ENCODE assay signal across 15 cellular contexts in genomic region chr16:86512301-86512859, GRCh38. TPM values are rescaled to one million over a fixed set of nuclear protein-coding genes. Genes with fewer than 3 reads are reported as not detected.
DNase-seq lines count a peak whose midpoint lies in the region; ATAC-seq and TF ChIP-seq lines count a peak whose summit lies in the region.
"Had no signal": no experiment of that assay in that cellular context is flagged by ENCODE, and none has a peak within 500 bp of the region (broad histone marks: within the 10 kb centered on the region; RNA-seq: fewer than 3 reads in every experiment).

No MANE protein-coding gene starts in this region.

- H3K79me2 ChIP-seq in hepatocyte = peaks cover 81% of the 10 kb centered on the region

- H3K9me2 ChIP-seq in hepatocyte (replicated peaks; ENCODE audit: insufficient read depth) = no peaks in the 10 kb centered on the region

- peaks cover 11% of the 10 kb centered on the region for H3K4me1 ChIP-seq in adipocyte (ENCODE audit: control insufficient read depth, insufficient read depth, low read length)
- peaks cover 13% of the 10 kb centered on the region for H3K4me1 ChIP-seq in hepatocyte (ENCODE audit: insufficient read depth)
- peaks cover 0 to 13% (median 11%) of the 10 kb centered on the region in 4 donors for H3K4me1 ChIP-seq in sigmoid colon

- H3K27ac ChIP-seq in hepatocyte (peak overlapping the region; percentile 99), sigmoid colon (peak overlapping the region; percentile 99 to 100 (median 99))
- H3K27ac ChIP-seq: C4-2B, coronary artery, left ventricle myocardium inferior had no signal

- peak; percentile 45 for DNase-seq in ELR (ENCODE audit: low read depth)
- peak; percentile 51 for DNase-seq in adipocyte (ENCODE audit: low read depth)
- no peak for DNase-seq in hepatocyte (ENCODE audit: low spot score)
- peak; percentile 79 for DNase-seq in sigmoid colon
- DNase-seq in T-helper 2 cell = no peak
- no peak for DNase-seq in NCI-H2029 (lab: John Stamatoyannopoulos, UW)
- DNase-seq: KBM-7; left ventricle myocardium inferior; stimulated activated CD4-positive, alpha-beta T cell treated with anti-CD3 and anti-CD28 coated beads, Interleukin-4, amount 100 ng/mL, for 24 hours; stimulated activated naive CD4-positive, alpha-beta T cell treated with Interleukin-2 at 50 U/mL for 16 hours had no signal

- H3K9ac ChIP-seq in adipocyte (ENCODE audit: low read length) = no peak overlapping the region

- no peak for TF ChIP-seq EP300 in sigmoid colon (IDR thresholded peaks at IDR 0.05)

- H3K36me3 ChIP-seq in adipocyte (ENCODE audit: control insufficient read depth, insufficient read depth, low read length, severe bottlenecking) (no peaks in the 10 kb centered on the region), hepatocyte (replicated peaks; ENCODE audit: insufficient read depth, low read depth) (no peaks in the 10 kb centered on the region), sigmoid colon (peaks cover 15 to 40% (median 19%) of the 10 kb centered on the region in 4 donors)
- H3K36me3 ChIP-seq: left ventricle myocardium inferior had no signal

- no peak overlapping the region for H3K4me3 ChIP-seq in adipocyte (ENCODE audit: low read length)
- H3K4me3 ChIP-seq in hepatocyte = peak overlapping the region; percentile 10
- H3K4me3 ChIP-seq in sigmoid colon = peak overlapping the region; percentile 81 to 95 (median 86)
- H3K4me3 ChIP-seq: coronary artery had no signal

- ATAC-seq in HG03520 (IDR thresholded peaks at IDR 0.05; ENCODE audit: unreplicated experiment) = no peak
- ATAC-seq in GM21723 (IDR thresholded peaks at IDR 0.05; ENCODE audit: unreplicated experiment) = no peak
- ATAC-seq: activated naive CD4-positive, alpha-beta T cell treated with anti-CD3 and anti-CD28 coated beads, Interleukin-2, amount 50 U/mL, for 72 hours had no signal

- peaks cover 36% of the 10 kb centered on the region for H4K20me1 ChIP-seq in hepatocyte (ENCODE audit: insufficient read depth, poor library complexity, severe bottlenecking)

- H3K4me2 ChIP-seq in hepatocyte = peak overlapping the region; percentile 89

- H3K27me3 ChIP-seq in adipocyte (replicated peaks; ENCODE audit: control insufficient read depth, insufficient read depth, low read length) = peaks cover 65% of the 10 kb centered on the region
- H3K27me3 ChIP-seq in hepatocyte = peaks cover 87% of the 10 kb centered on the region
- peaks cover 0 to 3% (median 3%) of the 10 kb centered on the region in 3 donors for H3K27me3 ChIP-seq in sigmoid colon

- WGBS in hepatocyte (ENCODE audit: low lambda C conversion rate, missing lambda C conversion rate) = 12% methylated on average over 24 of the region's 24 CpGs
- 10 to 19% methylated on average over 24 of the region's 24 CpGs for WGBS in sigmoid colon, 2 donors

- no peak for TF ChIP-seq POLR2A in sigmoid colon (IDR thresholded peaks at IDR 0.05)

- TF ChIP-seq CTCF in hepatocyte (IDR thresholded peaks at IDR 0.05; ENCODE audit: poor library complexity) (no peak), sigmoid colon (IDR thresholded peaks at IDR 0.05) (no peak)

- intact Hi-C loops in sigmoid colon (cut with DNase I) = no loop called here

- H2AFZ ChIP-seq in hepatocyte = no peak overlapping the region

- no peaks in the 10 kb centered on the region for H3K9me3 ChIP-seq in adipocyte (ENCODE audit: control insufficient read depth, low read length)
- no peaks in the 10 kb centered on the region for H3K9me3 ChIP-seq in hepatocyte (ENCODE audit: low read depth)
- no peaks in the 10 kb centered on the region for H3K9me3 ChIP-seq in sigmoid colon
- H3K9me3 ChIP-seq: left ventricle myocardium inferior had no signal

RNA-seq across cellular contexts. Expression of gene FOXF1, which starts 2.1 kb away (rescaled TPM):
- total RNA-seq in hepatocyte = 23.7 and 26.8 TPM in 2 replicates
- polyA plus RNA-seq in hepatocyte = 30.0 and 37.4 TPM in 2 replicates
- 10 to 100 TPM; 44.6 to 74.2 (median 59.3) TPM for total RNA-seq in sigmoid colon
- polyA plus RNA-seq in sigmoid colon = 1 to 10 TPM; 2.5 to 8.5 (median 4.8) TPM
- total RNA-seq: activated naive CD4-positive, alpha-beta T cell treated with anti-CD3 and anti-CD28 coated beads, Interleukin-2, amount 50 U/mL, for 72 hours had no signal

RNA-seq across cellular contexts. Expression of gene MTHFSD, which starts 42.7 kb away (rescaled TPM):
- 8.1 and 21.5 TPM in 2 replicates for total RNA-seq in hepatocyte
- polyA plus RNA-seq in hepatocyte = 11.5 and 15.3 TPM in 2 replicates
- 10 to 100 TPM; 10.7 to 18.8 (median 11.9) TPM for total RNA-seq in sigmoid colon
- 10 to 100 TPM in 1 of 3 donors, 1 to 10 TPM in 2; 5.5 to 12.9 (median 6.6) TPM for polyA plus RNA-seq in sigmoid colon

RNA-seq across cellular contexts. Expression of gene FOXC2, which starts 54.2 kb away (rescaled TPM):
- total RNA-seq in hepatocyte (0.36 TPM in 1 of 2 replicates, not detected in the other), sigmoid colon (under 1 TPM; under 0.01 to 0.81 (median 0.39) TPM)
- polyA plus RNA-seq in hepatocyte (0.30 and 0.96 TPM in 2 replicates), sigmoid colon (under 1 TPM in 2 of 3 donors, not detected in 1; 0.25 to 0.60 TPM)
- total RNA-seq: activated naive CD4-positive, alpha-beta T cell treated with anti-CD3 and anti-CD28 coated beads, Interleukin-2, amount 50 U/mL, for 72 hours had no signal

Comparison
In these comparisons a context has a peak if more than half of its experiments do, and no peak if none do; other contexts are left out.
1. DNase-seq: peak in ELR (single experiment), adipocyte (single experiment) and sigmoid colon (single experiment); none in hepatocyte (single experiment), T-helper 2 cell (0 of 5) and NCI-H2029 (single experiment).